In the genomic region with DNA sequence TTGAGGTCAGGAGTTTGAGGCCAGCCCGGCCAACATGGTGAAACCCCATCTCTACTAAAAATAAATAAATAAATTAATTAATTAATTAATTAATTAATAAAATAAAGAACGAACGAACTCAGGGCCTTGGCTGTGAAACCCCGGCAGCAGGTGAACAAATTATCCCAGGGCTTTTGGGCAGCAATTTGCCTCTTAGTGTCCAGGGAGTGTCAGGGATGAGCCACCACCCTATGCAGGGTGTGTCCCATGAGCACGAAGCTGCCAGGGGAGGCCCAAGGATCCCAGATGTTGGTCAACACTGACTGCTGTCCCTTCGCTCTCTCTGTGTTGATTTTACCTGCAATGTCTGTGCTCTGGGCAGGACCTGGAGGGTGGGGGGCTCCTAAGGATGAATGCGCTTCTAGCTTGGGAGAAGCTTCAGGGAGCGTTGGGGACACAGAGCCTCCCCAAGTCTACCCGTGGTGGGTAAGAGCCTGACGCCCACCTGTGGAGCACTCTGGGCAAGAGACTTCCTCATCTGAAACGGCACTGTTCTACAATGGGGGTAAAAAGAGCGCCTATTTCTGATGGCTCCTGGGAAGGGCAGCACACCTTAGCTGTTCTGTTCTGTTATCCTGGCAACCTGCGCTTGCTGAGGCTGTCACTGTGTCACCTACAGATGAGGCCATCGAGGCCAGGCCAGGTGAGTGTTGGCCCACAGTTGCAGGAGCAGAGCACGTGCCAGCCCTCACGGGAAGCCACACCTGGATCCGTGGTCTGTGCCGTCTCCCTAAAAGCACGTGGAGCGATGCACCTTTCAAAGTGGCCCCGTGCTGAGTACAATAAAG, we compare ENCODE assay signal across 3 cellular contexts.
A peak's percentile ranks its signal among the peaks of the same experiment; 100 is the strongest.
TF ChIP-seq lines count a peak whose summit lies in the region.

No MANE protein-coding gene starts in this region.

TF ChIP-seq in A549, 52 proteins besides CTCF, POLR2A, EP300 and RAD21:
- TF ChIP-seq ZC3H11A (IDR thresholded peaks at IDR 0.05) = peak; percentile 46
- TF ChIP-seq, protein P1, sequence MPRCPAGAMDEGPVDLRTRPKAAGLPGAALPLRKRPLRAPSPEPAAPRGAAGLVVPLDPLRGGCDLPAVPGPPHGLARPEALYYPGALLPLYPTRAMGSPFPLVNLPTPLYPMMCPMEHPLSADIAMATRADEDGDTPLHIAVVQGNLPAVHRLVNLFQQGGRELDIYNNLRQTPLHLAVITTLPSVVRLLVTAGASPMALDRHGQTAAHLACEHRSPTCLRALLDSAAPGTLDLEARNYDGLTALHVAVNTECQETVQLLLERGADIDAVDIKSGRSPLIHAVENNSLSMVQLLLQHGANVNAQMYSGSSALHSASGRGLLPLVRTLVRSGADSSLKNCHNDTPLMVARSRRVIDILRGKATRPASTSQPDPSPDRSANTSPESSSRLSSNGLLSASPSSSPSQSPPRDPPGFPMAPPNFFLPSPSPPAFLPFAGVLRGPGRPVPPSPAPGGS (IDR thresholded peaks at IDR 0.05) = no peak

TF ChIP-seq in IMR-90, 13 proteins besides CTCF, POLR2A, EP300 and RAD21:
- TF ChIP-seq FOS (IDR thresholded peaks at IDR 0.05; ENCODE audit: low read depth, low read length) (no peak), SMC3 (IDR thresholded peaks at IDR 0.05; ENCODE audit: low read depth, low read length) (no peak), CHD1 (IDR thresholded peaks at IDR 0.05; ENCODE audit: low read depth, low read length) (no peak), RFX5 (IDR thresholded peaks at IDR 0.05; ENCODE audit: low read depth, low read length) (no peak), RCOR1 (IDR thresholded peaks at IDR 0.05; ENCODE audit: insufficient replicate concordance, low read length) (no peak), MAFK (IDR thresholded peaks at IDR 0.05; ENCODE audit: low read depth, low read length) (no peak), MAZ (IDR thresholded peaks at IDR 0.05; ENCODE audit: borderline replicate concordance, low read depth, low read length) (no peak), NFE2L2 (IDR thresholded peaks at IDR 0.05; ENCODE audit: low read depth, low read length) (no peak)
- TF ChIP-seq, protein P2, sequence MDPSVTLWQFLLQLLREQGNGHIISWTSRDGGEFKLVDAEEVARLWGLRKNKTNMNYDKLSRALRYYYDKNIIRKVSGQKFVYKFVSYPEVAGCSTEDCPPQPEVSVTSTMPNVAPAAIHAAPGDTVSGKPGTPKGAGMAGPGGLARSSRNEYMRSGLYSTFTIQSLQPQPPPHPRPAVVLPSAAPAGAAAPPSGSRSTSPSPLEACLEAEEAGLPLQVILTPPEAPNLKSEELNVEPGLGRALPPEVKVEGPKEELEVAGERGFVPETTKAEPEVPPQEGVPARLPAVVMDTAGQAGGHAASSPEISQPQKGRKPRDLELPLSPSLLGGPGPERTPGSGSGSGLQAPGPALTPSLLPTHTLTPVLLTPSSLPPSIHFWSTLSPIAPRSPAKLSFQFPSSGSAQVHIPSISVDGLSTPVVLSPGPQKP (IDR thresholded peaks at IDR 0.05; ENCODE audit: borderline replicate concordance, low read depth, low read length) = no peak
- TF ChIP-seq, protein P3, sequence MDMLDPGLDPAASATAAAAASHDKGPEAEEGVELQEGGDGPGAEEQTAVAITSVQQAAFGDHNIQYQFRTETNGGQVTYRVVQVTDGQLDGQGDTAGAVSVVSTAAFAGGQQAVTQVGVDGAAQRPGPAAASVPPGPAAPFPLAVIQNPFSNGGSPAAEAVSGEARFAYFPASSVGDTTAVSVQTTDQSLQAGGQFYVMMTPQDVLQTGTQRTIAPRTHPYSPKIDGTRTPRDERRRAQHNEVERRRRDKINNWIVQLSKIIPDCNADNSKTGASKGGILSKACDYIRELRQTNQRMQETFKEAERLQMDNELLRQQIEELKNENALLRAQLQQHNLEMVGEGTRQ (IDR thresholded peaks at IDR 0.05; ENCODE audit: low read depth, low read length) = no peak
TF ChIP-seq in IMR-90: peak in this region for 0.

TF ChIP-seq in H1, 55 proteins besides CTCF, POLR2A, EP300 and RAD21:
- TF ChIP-seq CEBPB (IDR thresholded peaks at IDR 0.05; ENCODE audit: low read depth, low read length) (no peak), YY1 (IDR thresholded peaks at IDR 0.05; ENCODE audit: low read depth, low read length) (no peak), CTBP2 (IDR thresholded peaks at IDR 0.05; ENCODE audit: borderline replicate concordance, insufficient read depth, insufficient read length, low read length) (no peak), GTF2F1 (IDR thresholded peaks at IDR 0.05; ENCODE audit: borderline replicate concordance, low read depth, low read length) (no peak), ZNF274 (IDR thresholded peaks at IDR 0.05; ENCODE audit: borderline replicate concordance, extremely low read depth, low read length) (no peak), TEAD4 (IDR thresholded peaks at IDR 0.05; ENCODE audit: low read depth, low read length) (no peak), SP1 (IDR thresholded peaks at IDR 0.05; ENCODE audit: low read depth, low read length) (no peak), BRCA1 (IDR thresholded peaks at IDR 0.05; ENCODE audit: low read depth, low read length) (no peak), KDM4A (IDR thresholded peaks at IDR 0.05; ENCODE audit: low read depth, low read length, severe bottlenecking) (no peak), FOSL1 (IDR thresholded peaks at IDR 0.05; ENCODE audit: insufficient read depth, low read depth, low read length) (no peak), RFX5 (IDR thresholded peaks at IDR 0.05; ENCODE audit: borderline replicate concordance, low read depth, low read length) (no peak), KDM5A (IDR thresholded peaks at IDR 0.05; ENCODE audit: low read length) (no peak), TBP (IDR thresholded peaks at IDR 0.05; ENCODE audit: low read depth, low read length) (no peak)
- TF ChIP-seq, protein P4, sequence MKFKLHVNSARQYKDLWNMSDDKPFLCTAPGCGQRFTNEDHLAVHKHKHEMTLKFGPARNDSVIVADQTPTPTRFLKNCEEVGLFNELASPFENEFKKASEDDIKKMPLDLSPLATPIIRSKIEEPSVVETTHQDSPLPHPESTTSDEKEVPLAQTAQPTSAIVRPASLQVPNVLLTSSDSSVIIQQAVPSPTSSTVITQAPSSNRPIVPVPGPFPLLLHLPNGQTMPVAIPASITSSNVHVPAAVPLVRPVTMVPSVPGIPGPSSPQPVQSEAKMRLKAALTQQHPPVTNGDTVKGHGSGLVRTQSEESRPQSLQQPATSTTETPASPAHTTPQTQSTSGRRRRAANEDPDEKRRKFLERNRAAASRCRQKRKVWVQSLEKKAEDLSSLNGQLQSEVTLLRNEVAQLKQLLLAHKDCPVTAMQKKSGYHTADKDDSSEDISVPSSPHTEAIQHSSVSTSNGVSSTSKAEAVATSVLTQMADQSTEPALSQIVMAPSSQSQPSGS (IDR thresholded peaks at IDR 0.05; ENCODE audit: low read length) = no peak
